In genomic region chr1:65260851-65261473, GRCh38 we compare ENCODE assay signal across 1 cellular context.
TF ChIP-seq lines count a peak whose summit lies in the region.

No MANE protein-coding gene starts in this region.

TF ChIP-seq in IMR-90, 13 proteins besides CTCF, POLR2A, EP300 and RAD21 (continued from another document):
- no peak for TF ChIP-seq NFE2L2 (IDR thresholded peaks at IDR 0.05; ENCODE audit: low read depth, low read length)
- TF ChIP-seq CHD1 (IDR thresholded peaks at IDR 0.05; ENCODE audit: low read depth, low read length) = no peak
- TF ChIP-seq RFX5 (IDR thresholded peaks at IDR 0.05; ENCODE audit: low read depth, low read length) = no peak
TF ChIP-seq in IMR-90: peak in this region for 0.
